ENCODE assay signal across 9 cellular contexts in genomic region chr22:40728731-40729189, GRCh38. TPM values are rescaled to one million over a fixed set of nuclear protein-coding genes. Genes with fewer than 3 reads are reported as not detected.
DNase-seq lines count a peak whose midpoint lies in the region; ATAC-seq and TF ChIP-seq lines count a peak whose summit lies in the region.
"Had no signal": no experiment of that assay in that cellular context is flagged by ENCODE, and none has a peak within 500 bp of the region (broad histone marks: within the 10 kb centered on the region; RNA-seq: fewer than 3 reads in every experiment).

No MANE protein-coding gene starts in this region.

- H3K4me1 ChIP-seq in Loucy (ENCODE audit: insufficient read depth, low read length, poor library complexity, severe bottlenecking): peaks cover 61% of the 10 kb centered on the region
- peaks cover 4% of the 10 kb centered on the region for H3K4me1 ChIP-seq in endodermal cell (ENCODE audit: control insufficient read depth, insufficient read depth, low read length)

- H3K4me3 ChIP-seq in Loucy (ENCODE audit: low read length, poor library complexity, severe bottlenecking) (peak overlapping the region; percentile 18), endodermal cell (ENCODE audit: low read length) (no peak overlapping the region)
- H3K4me3 ChIP-seq: coronary artery had no signal

- peak overlapping the region; percentile 57 for H3K4me2 ChIP-seq in Loucy (ENCODE audit: low read depth, low read length, poor library complexity, severe bottlenecking)

- DNase-seq in activated CD4-positive, alpha-beta T cell treated with anti-CD3 and anti-CD28 coated beads for 4 hours: peak; percentile 50 to 61
- DNase-seq in endodermal cell (no peak), amygdala (lab: John Stamatoyannopoulos, UW) (no peak)
- peak; percentile 50 for DNase-seq in stimulated activated CD4-positive, alpha-beta T cell treated with anti-CD3 and anti-CD28 coated beads, Interleukin-4, amount 100 ng/mL, for 1 hour

- H3K9ac ChIP-seq in Loucy (ENCODE audit: low read depth, low read length, poor library complexity, severe bottlenecking) (peak overlapping the region; percentile 71), endodermal cell (ENCODE audit: extremely low read depth, low read length, poor library complexity, severe bottlenecking) (no peak overlapping the region)

- H3K9me3 ChIP-seq in Loucy (ENCODE audit: insufficient read depth, low read depth, low read length) (no peaks in the 10 kb centered on the region), endodermal cell (ENCODE audit: control insufficient read depth, low read length) (no peaks in the 10 kb centered on the region)

- WGBS in endodermal cell (ENCODE audit: insufficient coverage in 1 of 2, insufficient read length in 1 of 2), 2 experiments: 84 to 89% methylated on average over 9 to 13 of the region's 13 CpGs

- H3K27ac ChIP-seq in endodermal cell (ENCODE audit: low read depth, low read length): peak overlapping the region; percentile 38
- H3K27ac ChIP-seq: coronary artery had no signal

- no peaks in the 10 kb centered on the region for H4K20me1 ChIP-seq in Loucy (ENCODE audit: insufficient read depth, low read length, poor library complexity, severe bottlenecking)

- H3K4me1 Mint-ChIP-seq in endodermal cell: peaks cover 22% of the 10 kb centered on the region
- peaks cover 28% of the 10 kb centered on the region for H3K4me1 Mint-ChIP-seq in stimulated activated memory B cell treated with anti-CD40 and anti-IgM and Interleukin-4, amounts not matched to agents 10 μg/mL and 1 μg/mL and 100 μg/mL, for 72 hours

- peaks cover 2% of the 10 kb centered on the region; the same call in 1 of the 2 replicates for H3F3A ChIP-seq in Loucy (ENCODE audit: low read depth)

- peak overlapping the region; percentile 7 for H3K27ac Mint-ChIP-seq in endodermal cell
- H3K27ac Mint-ChIP-seq in stimulated activated memory B cell treated with anti-CD40 and anti-IgM and Interleukin-4, amounts not matched to agents 10 μg/mL and 1 μg/mL and 100 μg/mL, for 72 hours: no peak overlapping the region

- TF ChIP-seq CTCF in Loucy (conservative IDR thresholded peaks at IDR 0.05; ENCODE audit: low read length) (no peak), endodermal cell (conservative IDR thresholded peaks at IDR 0.05) (no peak)

- no peak overlapping the region for H3K4me3 Mint-ChIP-seq in endodermal cell
- H3K4me3 Mint-ChIP-seq in stimulated activated memory B cell treated with anti-CD40 and anti-IgM and Interleukin-4, amounts not matched to agents 10 μg/mL and 1 μg/mL and 100 μg/mL, for 72 hours: no peak overlapping the region

- H2AFZ ChIP-seq in Loucy (ENCODE audit: low read length): peak overlapping the region; percentile 38; the same call in 1 of the 2 replicates

- no peaks in the 10 kb centered on the region for H3K79me2 ChIP-seq in Loucy (ENCODE audit: insufficient read depth, low read length)

- H3K36me3 Mint-ChIP-seq in endodermal cell (ENCODE audit: low read depth): no peaks in the 10 kb centered on the region
- H3K36me3 Mint-ChIP-seq in stimulated activated memory B cell treated with anti-CD40 and anti-IgM and Interleukin-4, amounts not matched to agents 10 μg/mL and 1 μg/mL and 100 μg/mL, for 72 hours: peaks cover 5% of the 10 kb centered on the region

- no peaks in the 10 kb centered on the region for H3K36me3 ChIP-seq in Loucy (ENCODE audit: insufficient read depth, low read length)
- H3K36me3 ChIP-seq in endodermal cell (ENCODE audit: control insufficient read depth, insufficient read depth, low read length): no peaks in the 10 kb centered on the region

- no peaks in the 10 kb centered on the region for H3K9me3 Mint-ChIP-seq in endodermal cell
- no peaks in the 10 kb centered on the region for H3K9me3 Mint-ChIP-seq in stimulated activated memory B cell treated with anti-CD40 and anti-IgM and Interleukin-4, amounts not matched to agents 10 μg/mL and 1 μg/mL and 100 μg/mL, for 72 hours

- H3K9me2 ChIP-seq in Loucy (replicated peaks; ENCODE audit: low read depth, low read length): no peaks in the 10 kb centered on the region

- ATAC-seq in HG02840 (IDR thresholded peaks at IDR 0.05; ENCODE audit: low FRiP score, unreplicated experiment): no peak
- no peak for ATAC-seq in stimulated activated memory B cell treated with anti-CD40 and anti-IgM and Interleukin-4, amounts not matched to agents 10 μg/mL and 1 μg/mL and 100 μg/mL, for 72 hours
- no peak for ATAC-seq in GM21423 (IDR thresholded peaks at IDR 0.05; ENCODE audit: unreplicated experiment)

- H3K27me3 ChIP-seq in Loucy (ENCODE audit: insufficient read depth, low read length, poor library complexity, severe bottlenecking) (no peaks in the 10 kb centered on the region), endodermal cell (ENCODE audit: control insufficient read depth, insufficient read depth, low read length, poor library complexity, severe bottlenecking) (no peaks in the 10 kb centered on the region)

- H3K27me3 Mint-ChIP-seq in endodermal cell (ENCODE audit: insufficient read depth): no peaks in the 10 kb centered on the region
- H3K27me3 Mint-ChIP-seq in stimulated activated memory B cell treated with anti-CD40 and anti-IgM and Interleukin-4, amounts not matched to agents 10 μg/mL and 1 μg/mL and 100 μg/mL, for 72 hours: peaks cover 21% of the 10 kb centered on the region

RNA-seq across cellular contexts. Expression of gene MCHR1, which starts 49.5 kb away (rescaled TPM):
- under 1 TPM in 1 of 2 donors, not detected in 1; 0.53 TPM for total RNA-seq in endodermal cell
- polyA plus RNA-seq in endodermal cell (2013, experiment 1 of 2): 10.9 TPM
- polyA plus RNA-seq in endodermal cell (2013, experiment 2 of 2): 15.6 TPM

Comparison
In these comparisons a context has a peak if more than half of its experiments do, and no peak if none do; other contexts are left out.
1. DNase-seq: peak in activated CD4-positive, alpha-beta T cell treated with anti-CD3 and anti-CD28 coated beads for 4 hours (2 of 2) and stimulated activated CD4-positive, alpha-beta T cell treated with anti-CD3 and anti-CD28 coated beads, Interleukin-4, amount 100 ng/mL, for 1 hour (single experiment); none in endodermal cell (single experiment) and amygdala (0 of 56).